Comparison of ENCODE assay signal across 9 cellular contexts in the genomic region with DNA sequence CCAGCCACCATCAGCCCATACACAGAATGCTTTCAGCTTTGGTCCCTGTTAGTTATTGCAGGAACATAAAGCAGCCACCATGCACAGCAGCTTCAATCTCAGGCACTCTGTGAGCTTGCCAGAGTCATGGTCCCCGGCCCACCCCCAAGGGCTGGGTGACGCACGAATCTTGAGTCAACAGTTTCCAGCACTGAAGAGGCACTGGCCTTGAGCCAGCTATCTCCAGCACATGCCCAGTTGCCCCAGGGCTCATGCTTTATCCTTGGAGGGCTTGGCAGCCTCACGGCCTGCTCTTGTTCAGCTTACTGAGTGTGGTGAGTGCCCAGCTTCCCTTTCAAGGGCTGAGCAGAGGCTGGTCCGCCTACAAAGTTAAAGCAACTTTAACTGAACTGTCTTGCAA.
A peak's percentile ranks its signal among the peaks of the same experiment; 100 is the strongest.
DNase-seq lines count a peak whose midpoint lies in the region; ATAC-seq, FAIRE-seq and TF ChIP-seq lines count a peak whose summit lies in the region.
"Had no signal": no experiment of that assay in that cellular context is flagged by ENCODE, and none has a peak within 500 bp of the region (broad histone marks: within the 10 kb centered on the region; RNA-seq: fewer than 3 reads in every experiment).

No MANE protein-coding gene starts in this region.

- H3K9me3 Mint-ChIP-seq in natural killer cell: no peaks in the 10 kb centered on the region

- H3K4me1 ChIP-seq in kidney (ENCODE audit: control insufficient read depth in 1 of 2, insufficient read depth in 1 of 2, low read depth in 1 of 2, low read length in 2 of 2): peaks cover 0 to 4% of the 10 kb centered on the region in 2 donors

- DNase-seq in NCI-H2171 treated with DMSO at 0.1 percent for 48 hours (lab: John Stamatoyannopoulos, UW) (peak; percentile 35), NCI-H2171 (lab: John Stamatoyannopoulos, UW) (no peak), amygdala (lab: John Stamatoyannopoulos, UW) (peak in 47 of 56 donors; percentile 12 to 90 (median 66)), kidney (peak; percentile 92), ureter (ENCODE audit: low spot score) (peak; percentile 87), natural killer cell (no peak), H7 (no peak)

- FAIRE-seq in kidney (lab: Jason Lieb, UNC): no peak

- peaks cover 0 to 7% of the 10 kb centered on the region in 2 donors for H3K27me3 Mint-ChIP-seq in natural killer cell (ENCODE audit: low read depth in 2 of 2)

- H3K9me3 ChIP-seq in kidney (ENCODE audit: control insufficient read depth in 1 of 2, low read length in 2 of 2): no peaks in the 10 kb centered on the region

- TF ChIP-seq CTCF in kidney (IDR thresholded peaks at IDR 0.05; ENCODE audit: borderline replicate concordance, extremely low read depth, insufficient read depth) (no peak), natural killer cell (IDR thresholded peaks at IDR 0.05) (no peak)

- no peak overlapping the region for H3K27ac Mint-ChIP-seq in natural killer cell
- H3K27ac Mint-ChIP-seq: B cell had no signal

- no peak overlapping the region for H3K4me3 ChIP-seq in kidney (ENCODE audit: low read length in 2 of 2)
- no peak overlapping the region for H3K4me3 ChIP-seq in H7 (ENCODE audit: insufficient read depth, low read depth, low read length)

- H3K9ac ChIP-seq in kidney (ENCODE audit: low read length in 2 of 2): no peak overlapping the region

- H3K27me3 ChIP-seq in H7 (ENCODE audit: control insufficient read depth, insufficient read depth, low read length): no peaks in the 10 kb centered on the region

- intact Hi-C loops in kidney (cut with DNase I): no loop called here
- intact Hi-C loops in natural killer cell (cut with micrococcal nuclease): no loop called here

- peaks cover 15 to 22% of the 10 kb centered on the region in 2 donors for H3K4me1 Mint-ChIP-seq in natural killer cell

- H3K36me3 Mint-ChIP-seq in natural killer cell: no peaks in the 10 kb centered on the region

- no peaks in the 10 kb centered on the region for H3K36me3 ChIP-seq in kidney (ENCODE audit: control insufficient read depth in 1 of 2, insufficient read depth in 2 of 2, low read length in 2 of 2)
- no peaks in the 10 kb centered on the region for H3K36me3 ChIP-seq in H7 (replicated peaks; ENCODE audit: control insufficient read depth, insufficient read depth, low read length)

- no peak overlapping the region for H3K4me3 Mint-ChIP-seq in natural killer cell
- H3K4me3 Mint-ChIP-seq: B cell had no signal

- H3K27ac ChIP-seq in kidney (ENCODE audit: low read depth in 2 of 2, low read length in 2 of 2): no peak overlapping the region

- ATAC-seq in natural killer cell: no peak
- ATAC-seq in HG03159 (IDR thresholded peaks at IDR 0.05; ENCODE audit: unreplicated experiment): no peak

Comparison
In these comparisons a context has a peak if more than half of its experiments do, and no peak if none do; other contexts are left out.
1. DNase-seq: peak in NCI-H2171 treated with DMSO at 0.1 percent for 48 hours (single experiment), amygdala (47 of 56), kidney (single experiment) and ureter (single experiment); none in NCI-H2171 (single experiment), natural killer cell (single experiment) and H7 (single experiment).